ENCODE assay signal across 8 cellular contexts in the genomic region with DNA sequence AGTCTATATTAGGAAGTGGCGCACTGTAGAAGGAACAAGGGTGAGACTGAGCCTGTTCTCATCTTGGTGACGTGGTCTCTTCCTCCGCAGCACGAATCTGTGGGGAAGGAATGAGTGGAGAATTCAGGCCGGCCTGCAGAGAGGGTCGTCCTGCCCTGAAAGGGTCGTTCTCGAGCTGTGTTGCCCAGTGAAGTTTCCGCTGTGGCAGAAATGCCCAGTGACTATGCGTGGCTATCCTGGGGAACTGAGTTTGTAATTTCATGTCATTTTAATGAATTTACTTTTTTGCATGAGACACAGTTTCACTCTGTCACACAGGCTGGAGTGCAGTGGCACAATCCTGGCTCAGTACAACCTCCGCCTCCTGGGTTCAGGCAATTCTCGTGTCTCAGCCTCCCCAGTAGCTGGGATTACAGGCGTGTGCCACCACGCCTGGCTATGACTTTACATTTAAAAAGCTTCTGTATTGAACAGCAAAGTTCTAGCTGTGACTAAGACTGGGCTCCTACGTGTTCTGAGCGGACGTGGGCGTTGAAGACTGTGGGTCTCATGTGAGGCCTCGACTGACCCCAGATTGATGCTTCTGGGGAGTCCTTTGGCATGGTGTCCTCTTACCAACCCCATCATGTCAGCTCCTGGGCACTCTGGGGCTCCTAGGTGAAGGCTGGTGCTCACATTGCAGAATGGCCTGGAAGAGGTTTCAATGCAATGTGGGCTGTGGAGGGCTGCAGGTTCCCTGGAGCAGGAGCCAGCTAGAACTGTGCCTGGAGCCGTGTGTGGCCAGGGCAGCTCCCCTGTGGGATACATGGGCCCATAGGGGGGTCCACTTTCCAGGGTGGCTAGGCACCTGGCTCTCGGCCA. TPM values are rescaled to one million over a fixed set of nuclear protein-coding genes. Genes with fewer than 3 reads are reported as not detected.
DNase-seq lines count a peak whose midpoint lies in the region; ATAC-seq and TF ChIP-seq lines count a peak whose summit lies in the region.

No MANE protein-coding gene starts in this region.

- peak overlapping the region; percentile 96 for H3K4me2 ChIP-seq in GM23248 (ENCODE audit: unreplicated experiment)
- peak overlapping the region; percentile 71 for H3K4me2 ChIP-seq in hepatocyte

- H3K9me3 ChIP-seq in GM23248 (ENCODE audit: low read depth) (no peaks in the 10 kb centered on the region), hepatocyte (ENCODE audit: low read depth) (no peaks in the 10 kb centered on the region), skeletal muscle tissue (ENCODE audit: control insufficient read depth in 3 of 3, low read length in 3 of 3) (no peaks in the 10 kb centered on the region)

- H3K27ac Mint-ChIP-seq in activated T-helper 1 cell treated with anti-CD3 and anti-CD28 coated beads, Interleukin-12 subunit alpha, Interleukin-12 subunit beta, Interleukin-2, Interleukin-4 antibody, amounts not matched to agents 30 ng/mL and 10 ng/mL and 1 ng/mL, durations not matched to agents 14 hours and 24 hours and 36 hours, result peak overlapping the region; percentile 16

- intact Hi-C loops in activated T-helper 1 cell treated with anti-CD3 and anti-CD28 coated beads, Interleukin-12 subunit alpha, Interleukin-12 subunit beta, Interleukin-2, Interleukin-4 antibody, amounts not matched to agents 30 ng/mL and 10 ng/mL and 1 ng/mL, durations not matched to agents 14 hours and 24 hours and 36 hours (cut with micrococcal nuclease), result no loop called here

- no peaks in the 10 kb centered on the region for H3K27me3 ChIP-seq in GM23248 (replicated peaks; ENCODE audit: insufficient read depth)
- H3K27me3 ChIP-seq in hepatocyte, result no peaks in the 10 kb centered on the region
- no peaks in the 10 kb centered on the region for H3K27me3 ChIP-seq in skeletal muscle tissue (ENCODE audit: control insufficient read depth in 3 of 3, insufficient read depth in 3 of 3, low read length in 3 of 3)

- H3K9ac ChIP-seq in GM23248 (peak overlapping the region; percentile 93), skeletal muscle tissue (ENCODE audit: low read depth in 1 of 3, low read length in 3 of 3) (peak overlapping the region; percentile 95 to 100 (median 98))

- H3K36me3 Mint-ChIP-seq in activated T-helper 1 cell treated with anti-CD3 and anti-CD28 coated beads, Interleukin-12 subunit alpha, Interleukin-12 subunit beta, Interleukin-2, Interleukin-4 antibody, amounts not matched to agents 30 ng/mL and 10 ng/mL and 1 ng/mL, durations not matched to agents 14 hours and 24 hours and 36 hours (ENCODE audit: low read depth), result peaks cover 15% of the 10 kb centered on the region

- H3K27ac ChIP-seq in GM23248 (peak overlapping the region; percentile 97), hepatocyte (peak overlapping the region; percentile 94), skeletal muscle tissue (ENCODE audit: low read depth, low read length) (peak overlapping the region; percentile 97)

- H3K36me3 ChIP-seq in GM23248 (ENCODE audit: low read depth), result peaks cover 10% of the 10 kb centered on the region; the same call in 1 of the 2 replicates
- H3K36me3 ChIP-seq in hepatocyte (replicated peaks; ENCODE audit: insufficient read depth, low read depth), result no peaks in the 10 kb centered on the region
- H3K36me3 ChIP-seq in skeletal muscle tissue (ENCODE audit: control insufficient read depth in 3 of 3, insufficient read depth in 3 of 3, low read length in 3 of 3), result peaks cover 5 to 33% (median 17%) of the 10 kb centered on the region in 3 donors

- peaks cover 77% of the 10 kb centered on the region for H3K79me2 ChIP-seq in GM23248 (ENCODE audit: insufficient read depth)
- H3K79me2 ChIP-seq in hepatocyte, result peaks cover 75% of the 10 kb centered on the region

- peaks cover 48% of the 10 kb centered on the region for H3K4me1 Mint-ChIP-seq in activated T-helper 1 cell treated with anti-CD3 and anti-CD28 coated beads, Interleukin-12 subunit alpha, Interleukin-12 subunit beta, Interleukin-2, Interleukin-4 antibody, amounts not matched to agents 30 ng/mL and 10 ng/mL and 1 ng/mL, durations not matched to agents 14 hours and 24 hours and 36 hours (ENCODE audit: low read depth)

- 89 to 90% methylated on average over 21 of the region's 21 CpGs for WGBS in GM23248 (ENCODE audit: low coverage in 1 of 2, low lambda C conversion rate in 2 of 2, missing lambda C conversion rate in 2 of 2), 2 experiments
- WGBS in hepatocyte (ENCODE audit: low lambda C conversion rate, missing lambda C conversion rate), result 88% methylated on average over 21 of the region's 21 CpGs

- no peaks in the 10 kb centered on the region for H4K20me1 ChIP-seq in GM23248 (ENCODE audit: insufficient read depth)
- no peaks in the 10 kb centered on the region for H4K20me1 ChIP-seq in hepatocyte (ENCODE audit: insufficient read depth, poor library complexity, severe bottlenecking)

- in situ Hi-C loops in GM23248 (cut with MboI), result no loop called here

- H2AFZ ChIP-seq in GM23248 (0 out of 2 replicates have a peak overlapping the region, but pooled peaks have one; percentile 19), hepatocyte (no peak overlapping the region)

- no peaks in the 10 kb centered on the region for H3K27me3 Mint-ChIP-seq in activated T-helper 1 cell treated with anti-CD3 and anti-CD28 coated beads, Interleukin-12 subunit alpha, Interleukin-12 subunit beta, Interleukin-2, Interleukin-4 antibody, amounts not matched to agents 30 ng/mL and 10 ng/mL and 1 ng/mL, durations not matched to agents 14 hours and 24 hours and 36 hours (ENCODE audit: insufficient read depth)

- H3K4me1 ChIP-seq in GM23248 (ENCODE audit: insufficient read depth) (peaks cover 43% of the 10 kb centered on the region), hepatocyte (ENCODE audit: insufficient read depth) (peaks cover 53% of the 10 kb centered on the region), skeletal muscle tissue (ENCODE audit: control insufficient read depth in 3 of 3, insufficient read depth in 3 of 3, low read length in 3 of 3) (peaks cover 77 to 84% (median 82%) of the 10 kb centered on the region in 3 donors)

- H3K4me3 Mint-ChIP-seq in activated T-helper 1 cell treated with anti-CD3 and anti-CD28 coated beads, Interleukin-12 subunit alpha, Interleukin-12 subunit beta, Interleukin-2, Interleukin-4 antibody, amounts not matched to agents 30 ng/mL and 10 ng/mL and 1 ng/mL, durations not matched to agents 14 hours and 24 hours and 36 hours, result no peak overlapping the region

- peaks cover 49% of the 10 kb centered on the region for H3F3A ChIP-seq in GM23248 (ENCODE audit: insufficient read depth)

- DNase-seq in GM23248, result no peak
- no peak for DNase-seq in activated T-helper 1 cell treated with anti-CD3 and anti-CD28 coated beads, Interleukin-12 subunit alpha, Interleukin-12 subunit beta, Interleukin-2, Interleukin-4 antibody, amounts not matched to agents 30 ng/mL and 10 ng/mL and 1 ng/mL, durations not matched to agents 14 hours and 24 hours and 36 hours (ENCODE audit: low spot score)
- DNase-seq in hepatocyte (ENCODE audit: low spot score), result peak; percentile 14
- no peak for DNase-seq in OCI-M2 (lab: John Stamatoyannopoulos, UW; ENCODE audit: unreplicated experiment)
- no peak for DNase-seq in NCI-H1436 treated with DMSO at 0.1 percent for 48 hours (lab: John Stamatoyannopoulos, UW)
- no peak for DNase-seq in Kasumi-1 (lab: John Stamatoyannopoulos, UW)

- no peak for ATAC-seq in GM21381 (IDR thresholded peaks at IDR 0.05; ENCODE audit: unreplicated experiment)

- no peak for TF ChIP-seq CTCF in hepatocyte (IDR thresholded peaks at IDR 0.05; ENCODE audit: poor library complexity)

- H3K9me2 ChIP-seq in GM23248 (ENCODE audit: insufficient read depth) (no peaks in the 10 kb centered on the region), hepatocyte (replicated peaks; ENCODE audit: insufficient read depth) (no peaks in the 10 kb centered on the region)

- peak overlapping the region; percentile 75 for H3K4me3 ChIP-seq in GM23248
- H3K4me3 ChIP-seq in hepatocyte, result no peak overlapping the region
- peak overlapping the region; percentile 34 to 98 (median 92) for H3K4me3 ChIP-seq in skeletal muscle tissue (ENCODE audit: low read length in 3 of 3)

- H3K9me3 Mint-ChIP-seq in activated T-helper 1 cell treated with anti-CD3 and anti-CD28 coated beads, Interleukin-12 subunit alpha, Interleukin-12 subunit beta, Interleukin-2, Interleukin-4 antibody, amounts not matched to agents 30 ng/mL and 10 ng/mL and 1 ng/mL, durations not matched to agents 14 hours and 24 hours and 36 hours, result no peaks in the 10 kb centered on the region

RNA-seq across cellular contexts. Expression of gene SLC25A25, which starts 29.4 kb away (rescaled TPM):
- 17.6 and 20.2 TPM in 2 replicates for total RNA-seq in GM23248 (2014; rRNA removed; shearing (Covaris generic))
- polyA plus RNA-seq in GM23248 (2016; fragmentation: Nextera tagmentation; extraction: Ambion mirVana) (7.5 and 8.2 TPM in 2 replicates), hepatocyte (40.1 and 51.0 TPM in 2 replicates)
- 13.4 and 13.5 TPM in 2 replicates for total RNA-seq in activated T-helper 1 cell treated with anti-CD3 and anti-CD28 coated beads, Interleukin-12 subunit alpha, Interleukin-12 subunit beta, Interleukin-2, Interleukin-4 antibody, amounts not matched to agents 30 ng/mL and 10 ng/mL and 1 ng/mL, durations not matched to agents 14 hours and 24 hours and 36 hours
- total RNA-seq in hepatocyte (52.4 and 62.3 TPM in 2 replicates), skeletal muscle tissue (13.0 TPM)

RNA-seq across cellular contexts. Expression of gene PTGES2, which starts 30.1 kb away (rescaled TPM):
- total RNA-seq in GM23248 (2014; rRNA removed; shearing (Covaris generic)), result 68.6 and 68.9 TPM in 2 replicates
- polyA plus RNA-seq in GM23248 (2016; fragmentation: Nextera tagmentation; extraction: Ambion mirVana) (63.3 and 70.3 TPM in 2 replicates), hepatocyte (68.1 and 81.7 TPM in 2 replicates)
- total RNA-seq in activated T-helper 1 cell treated with anti-CD3 and anti-CD28 coated beads, Interleukin-12 subunit alpha, Interleukin-12 subunit beta, Interleukin-2, Interleukin-4 antibody, amounts not matched to agents 30 ng/mL and 10 ng/mL and 1 ng/mL, durations not matched to agents 14 hours and 24 hours and 36 hours, result 87.7 and 89.2 TPM in 2 replicates
- total RNA-seq in hepatocyte (29.4 and 36.5 TPM in 2 replicates), skeletal muscle tissue (47.5 TPM)

RNA-seq across cellular contexts. Expression of gene NAIF1, which starts 30.3 kb away (rescaled TPM):
- total RNA-seq in GM23248 (2014; rRNA removed; shearing (Covaris generic)), result 5.6 and 9.5 TPM in 2 replicates
- polyA plus RNA-seq in GM23248 (2016; fragmentation: Nextera tagmentation; extraction: Ambion mirVana), result 4.8 and 8.9 TPM in 2 replicates
- total RNA-seq in activated T-helper 1 cell treated with anti-CD3 and anti-CD28 coated beads, Interleukin-12 subunit alpha, Interleukin-12 subunit beta, Interleukin-2, Interleukin-4 antibody, amounts not matched to agents 30 ng/mL and 10 ng/mL and 1 ng/mL, durations not matched to agents 14 hours and 24 hours and 36 hours, result 11.5 and 12.2 TPM in 2 replicates
- total RNA-seq in hepatocyte, result 9.6 and 10.3 TPM in 2 replicates
- 7.0 and 8.0 TPM in 2 replicates for polyA plus RNA-seq in hepatocyte
- 8.9 TPM for total RNA-seq in skeletal muscle tissue

RNA-seq across cellular contexts. Expression of gene LCN2, which starts 51.9 kb away (rescaled TPM):
- not detected in 2 replicates for total RNA-seq in GM23248 (2014; rRNA removed; shearing (Covaris generic))
- polyA plus RNA-seq in GM23248 (2016; fragmentation: Nextera tagmentation; extraction: Ambion mirVana), result not detected in 2 replicates
- not detected in 2 replicates for total RNA-seq in activated T-helper 1 cell treated with anti-CD3 and anti-CD28 coated beads, Interleukin-12 subunit alpha, Interleukin-12 subunit beta, Interleukin-2, Interleukin-4 antibody, amounts not matched to agents 30 ng/mL and 10 ng/mL and 1 ng/mL, durations not matched to agents 14 hours and 24 hours and 36 hours
- 5.3 and 14.3 TPM in 2 replicates for total RNA-seq in hepatocyte
- polyA plus RNA-seq in hepatocyte, result 5.6 and 12.8 TPM in 2 replicates
- total RNA-seq in skeletal muscle tissue, result 2.1 TPM
